Comparison of ENCODE assay signal across 1 cellular context in the genomic region with DNA sequence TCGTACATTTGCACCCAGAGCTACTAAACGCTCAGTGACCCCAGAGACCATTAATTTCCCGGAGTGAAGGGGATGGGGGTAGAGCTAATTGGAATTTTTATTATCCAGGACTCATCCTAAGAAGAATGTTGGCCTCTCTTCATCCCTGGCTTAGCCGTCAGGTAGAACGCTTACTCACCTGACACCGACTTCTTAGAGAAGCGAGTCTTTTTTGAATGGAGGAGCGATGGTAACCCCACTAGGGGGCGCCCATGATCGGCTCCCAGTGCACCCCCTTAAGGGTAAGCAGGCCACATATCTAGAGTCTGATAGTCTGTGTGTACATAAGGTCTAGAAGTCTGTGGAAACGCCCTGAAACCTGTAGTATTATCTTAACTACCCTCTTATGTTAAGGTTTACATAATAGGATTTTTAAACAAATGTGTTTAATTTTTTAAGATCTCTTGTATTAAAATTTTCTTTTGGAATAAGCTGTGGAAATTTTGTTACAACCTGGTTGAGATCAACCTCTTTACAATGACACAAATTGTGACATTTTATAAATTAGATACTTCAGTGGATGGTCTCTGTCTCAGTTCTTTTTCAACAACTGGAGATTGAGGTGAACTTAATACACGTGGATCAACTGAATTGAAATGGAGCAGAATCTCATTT.
TF ChIP-seq lines count a peak whose summit lies in the region.

No MANE protein-coding gene starts in this region.

TF ChIP-seq in IMR-90, 13 proteins besides CTCF, POLR2A, EP300 and RAD21 (continued from another document):
- TF ChIP-seq CEBPB (IDR thresholded peaks at IDR 0.05; ENCODE audit: low read depth, low read length) (no peak), NFE2L2 (IDR thresholded peaks at IDR 0.05; ENCODE audit: low read depth, low read length) (no peak)
